ENCODE assay signal across 1 cellular context in the genomic region with DNA sequence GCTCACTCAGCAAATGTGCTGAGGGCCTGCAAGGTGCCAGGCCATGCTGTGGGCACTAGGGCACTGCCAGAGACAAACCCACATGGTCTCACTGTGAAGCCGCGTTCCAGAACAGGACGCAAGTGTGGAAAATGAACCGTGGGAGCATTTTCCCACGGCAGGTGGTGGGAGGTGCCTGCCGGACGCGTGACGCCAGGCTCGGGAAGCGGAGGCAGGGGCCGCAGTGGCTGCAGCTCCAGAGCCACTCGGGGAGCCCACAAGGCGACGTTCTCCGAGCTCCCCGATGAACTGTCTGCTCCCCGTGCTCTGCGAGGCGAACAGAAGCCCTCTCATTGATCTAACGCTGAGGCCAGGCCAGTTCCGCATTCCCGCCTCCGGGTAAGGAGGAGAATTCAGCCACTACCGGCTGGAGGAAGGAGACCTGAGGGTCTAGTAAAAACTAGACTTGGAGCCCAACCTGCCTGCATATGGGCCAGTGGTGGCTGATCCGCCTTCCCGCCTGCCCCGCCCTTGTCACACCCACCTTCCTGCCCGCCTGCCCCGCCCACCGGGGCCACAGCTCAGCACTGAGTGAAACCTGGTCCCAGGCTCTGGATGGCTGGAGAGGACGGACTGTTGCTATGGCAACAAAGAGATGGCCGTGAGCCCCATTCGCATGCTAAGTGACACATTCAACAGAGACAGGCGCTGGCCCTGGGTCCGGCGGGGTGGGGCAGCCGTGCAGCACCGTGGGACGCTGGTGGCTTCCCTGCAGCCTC.
TF ChIP-seq lines count a peak whose summit lies in the region.

No MANE protein-coding gene starts in this region.

TF ChIP-seq in HCT116, 20 proteins besides CTCF, POLR2A, EP300 and RAD21 (continued from another document):
- TF ChIP-seq REST (IDR thresholded peaks at IDR 0.05; ENCODE audit: low read depth) (no peak), ZFX (IDR thresholded peaks at IDR 0.05) (no peak)
